8 cellular contexts compared by ENCODE assay signal in the genomic region with DNA sequence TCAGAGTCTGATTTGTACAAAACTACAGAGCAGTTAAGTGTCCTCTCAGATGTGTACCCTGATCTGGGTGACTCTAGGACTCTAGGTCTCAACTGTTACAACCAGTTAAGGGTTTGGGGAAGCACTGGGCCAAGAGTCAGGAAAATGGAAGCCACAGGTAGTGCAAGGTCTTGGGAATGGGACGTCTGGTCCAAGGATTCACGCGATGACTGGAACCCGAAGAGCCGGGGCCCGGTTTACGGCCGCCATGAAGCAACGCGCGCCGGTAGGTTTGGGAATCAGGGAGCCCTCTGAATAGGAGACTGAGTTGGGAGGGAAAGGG. TPM values are rescaled to one million over a fixed set of nuclear protein-coding genes. Genes with fewer than 3 reads are reported as not detected.
DNase-seq lines count a peak whose midpoint lies in the region; ATAC-seq, FAIRE-seq and TF ChIP-seq lines count a peak whose summit lies in the region.

No MANE protein-coding gene starts in this region.

- dilution Hi-C loops in endothelial cell of umbilical vein (cut with MboI; ENCODE audit: extremely low pct_ligation_motif_present, low sequenced_read_pairs), result no loop called here

- no peak overlapping the region for H2BK120ac ChIP-seq in neuronal stem cell (ENCODE audit: low read depth, low read length)

- no peak overlapping the region for H3K18ac ChIP-seq in neuronal stem cell (ENCODE audit: low read length)

- TF ChIP-seq RAD21 in HCT116 (IDR thresholded peaks at IDR 0.05; ENCODE audit: low read depth), result no peak

- WGBS in neuronal stem cell (ENCODE audit: extremely low coverage in 2 of 2, insufficient read length in 2 of 2, insufficient replicate concordance in 1 of 2), 2 donors, result no CpG with 5 or more reads among the region's 12 CpGs

- no peak overlapping the region for H3K27ac ChIP-seq in HCT116 (ENCODE audit: low read depth, low read length)
- H3K27ac ChIP-seq in PC-9, result no peak overlapping the region
- no peak overlapping the region for H3K27ac ChIP-seq in endothelial cell of umbilical vein (ENCODE audit: insufficient read depth, low read depth, low read length)
- H3K27ac ChIP-seq in neuronal stem cell (replicated peaks; ENCODE audit: low read length), result no peak overlapping the region

- H3K36me3 ChIP-seq in ES-I3 (ENCODE audit: insufficient read depth, low read length) (no peaks in the 10 kb centered on the region), HCT116 (ENCODE audit: control insufficient read depth in 1 of 2, insufficient read depth in 2 of 2, low read length in 2 of 2) (no peaks in the 10 kb centered on the region), PC-9 (ENCODE audit: low read depth) (no peaks in the 10 kb centered on the region), endothelial cell of umbilical vein (ENCODE audit: control insufficient read depth in 2 of 2, extremely low read depth in 1 of 2, insufficient read depth in 2 of 2, low read length in 2 of 2) (no peaks in the 10 kb centered on the region), neuronal stem cell (replicated peaks in 1 of 2; ENCODE audit: control insufficient read depth in 2 of 2, insufficient read depth in 2 of 2, low read length in 2 of 2) (no peaks in the 10 kb centered on the region)

- H3K4me1 ChIP-seq in ES-I3 (ENCODE audit: insufficient read depth, low read length) (peaks cover 4% of the 10 kb centered on the region; the same call in 1 of the 2 replicates), HCT116 (ENCODE audit: control insufficient read depth in 1 of 2, insufficient read depth in 2 of 2, low read length in 2 of 2) (peaks cover 0 to 11% of the 10 kb centered on the region in 2 experiments; a peak in 2 of 4 replicates), PC-9 (replicated peaks; ENCODE audit: insufficient read depth) (peaks cover 18% of the 10 kb centered on the region), endothelial cell of umbilical vein (ENCODE audit: control insufficient read depth, extremely low read depth, insufficient read depth, low read length) (no peaks in the 10 kb centered on the region), neuronal stem cell (ENCODE audit: control insufficient read depth in 2 of 2, insufficient read depth in 1 of 2, low read depth in 1 of 2, low read length in 2 of 2) (peaks cover 0 to 3% of the 10 kb centered on the region in 2 donors)

- H2AK5ac ChIP-seq in neuronal stem cell (ENCODE audit: low read depth, low read length), result no peak overlapping the region

- H3K79me1 ChIP-seq in neuronal stem cell (ENCODE audit: low read depth, low read length), result no peaks in the 10 kb centered on the region

- H3K9me2 ChIP-seq in HCT116 (ENCODE audit: insufficient read depth) (no peaks in the 10 kb centered on the region), PC-9 (ENCODE audit: insufficient read depth) (no peaks in the 10 kb centered on the region)

- DNase-seq in HCT116 (ENCODE audit: low read depth, low spot score), result no peak
- DNase-seq in PC-9, result no peak
- DNase-seq in endothelial cell of umbilical vein (ENCODE audit: low read depth, low spot score), result peak; percentile 44
- DNase-seq in neuronal stem cell (ENCODE audit: low spot score), result no peak
- DNase-seq in cortex of kidney (lab: John Stamatoyannopoulos, UW), result no peak
- no peak for DNase-seq in stimulated activated naive CD4-positive, alpha-beta T cell (lab: John Stamatoyannopoulos, UW)
- DNase-seq in epidermal melanocyte (ENCODE audit: insufficient read length, low spot score), result no peak

- TF ChIP-seq POLR2A in HCT116 (IDR thresholded peaks at IDR 0.05; ENCODE audit: borderline replicate concordance, extremely low read depth, insufficient read depth, insufficient read length), result no peak
- no peak for TF ChIP-seq POLR2A in endothelial cell of umbilical vein (IDR thresholded peaks at IDR 0.05; ENCODE audit: low read depth, low read length)

- peaks cover 4% of the 10 kb centered on the region for H3F3A ChIP-seq in PC-9 (ENCODE audit: insufficient read depth, low read depth)

- FAIRE-seq in endothelial cell of umbilical vein (lab: Jason Lieb, UNC), result no peak

- no peak overlapping the region for H2BK5ac ChIP-seq in neuronal stem cell (ENCODE audit: low read length)

- ATAC-seq in HCT116, result peak; percentile 45

- peak overlapping the region; percentile 21 to 67 for H3K4me3 ChIP-seq in HCT116 (replicated peaks in 1 of 2; ENCODE audit: low read depth in 1 of 2, low read length in 2 of 2)
- peak overlapping the region; percentile 80 for H3K4me3 ChIP-seq in PC-9
- peak overlapping the region in 1 of 3 experiments; percentile 75 for H3K4me3 ChIP-seq in endothelial cell of umbilical vein (replicated peaks in 1 of 3; ENCODE audit: insufficient read depth in 1 of 3, low read depth in 1 of 3, low read length in 3 of 3)
- peak overlapping the region in 1 of 2 donors; percentile 69 for H3K4me3 ChIP-seq in neuronal stem cell (ENCODE audit: low read length in 2 of 2)

- no peak overlapping the region for H4K8ac ChIP-seq in neuronal stem cell (ENCODE audit: low read depth, low read length)

- H2AFZ ChIP-seq in HCT116 (ENCODE audit: low read depth, low read length, poor library complexity, severe bottlenecking) (no peak overlapping the region), PC-9 (peak overlapping the region; percentile 93), endothelial cell of umbilical vein (ENCODE audit: low read depth, low read length) (peak overlapping the region; percentile 32), neuronal stem cell (ENCODE audit: low read length) (peak overlapping the region; percentile 83)

- H4K20me1 ChIP-seq in HCT116 (ENCODE audit: insufficient read depth) (no peaks in the 10 kb centered on the region), PC-9 (ENCODE audit: insufficient read depth) (no peaks in the 10 kb centered on the region), endothelial cell of umbilical vein (replicated peaks; ENCODE audit: control insufficient read depth, extremely low read depth, insufficient read depth, low read length) (no peaks in the 10 kb centered on the region)

- POLR2A ChIA-PET in HCT116 (lab: Charles Lee), result no interaction called here
- POLR2A ChIA-PET in PC-9 (lab: Charles Lee; ENCODE audit: unreplicated experiment), result no interaction called here
- POLR2A ChIA-PET in endothelial cell of umbilical vein (lab: Charles Lee), result no interaction called here

- H2BK12ac ChIP-seq in neuronal stem cell (ENCODE audit: low read length), result no peak overlapping the region

- BruUV-seq in HCT116 (replicated peaks; lab: Mats Ljungman, UMichigan) (no TSS peak), PC-9 (replicated peaks; lab: Mats Ljungman, UMichigan) (no TSS peak), endothelial cell of umbilical vein (replicated peaks; lab: Mats Ljungman, UMichigan) (no TSS peak)

- no peak overlapping the region for H3K23ac ChIP-seq in neuronal stem cell (ENCODE audit: low read depth, low read length, poor library complexity)

- intact Hi-C loops in HCT116 (cut with micrococcal nuclease), result no loop called here
- intact Hi-C loops in PC-9 (cut with micrococcal nuclease; ENCODE audit: unreplicated experiment), result no loop called here
- intact Hi-C loops in endothelial cell of umbilical vein (cut with micrococcal nuclease), result no loop called here

- no peak overlapping the region for H3K4ac ChIP-seq in neuronal stem cell (ENCODE audit: low read length)

- no peak overlapping the region for H2BK15ac ChIP-seq in neuronal stem cell (ENCODE audit: low read length)

- H3K9me3 ChIP-seq in ES-I3 (ENCODE audit: control insufficient read depth, insufficient read depth, low read length), result no peaks in the 10 kb centered on the region
- no peaks in the 10 kb centered on the region for H3K9me3 ChIP-seq in HCT116 (ENCODE audit: control insufficient read depth in 1 of 2, insufficient read depth in 1 of 2, low read depth in 1 of 2, low read length in 2 of 2)
- no peaks in the 10 kb centered on the region for H3K9me3 ChIP-seq in PC-9 (ENCODE audit: insufficient read depth, low read depth)
- H3K9me3 ChIP-seq in endothelial cell of umbilical vein (replicated peaks; ENCODE audit: control insufficient read depth, insufficient read depth, low read length), result no peaks in the 10 kb centered on the region
- H3K9me3 ChIP-seq in neuronal stem cell (replicated peaks in 1 of 2; ENCODE audit: control insufficient read depth in 2 of 2, insufficient read depth in 1 of 2, low read depth in 1 of 2, low read length in 2 of 2), result no peaks in the 10 kb centered on the region

- peak overlapping the region; percentile 72 for H3K4me2 ChIP-seq in HCT116 (ENCODE audit: low read length)
- H3K4me2 ChIP-seq in PC-9, result peak overlapping the region; percentile 91
- peak overlapping the region; percentile 33 for H3K4me2 ChIP-seq in endothelial cell of umbilical vein (ENCODE audit: insufficient read depth, low read length)
- H3K4me2 ChIP-seq in neuronal stem cell (ENCODE audit: insufficient read depth, low read length, poor library complexity, severe bottlenecking), result peak overlapping the region; percentile 54

- no peaks in the 10 kb centered on the region for H3K27me3 ChIP-seq in HCT116 (ENCODE audit: insufficient read depth, low read length)
- H3K27me3 ChIP-seq in PC-9 (ENCODE audit: insufficient read depth, low read depth), result no peaks in the 10 kb centered on the region
- H3K27me3 ChIP-seq in endothelial cell of umbilical vein (ENCODE audit: control insufficient read depth in 2 of 2, insufficient read depth in 2 of 2, low read length in 2 of 2), result no peaks in the 10 kb centered on the region
- H3K27me3 ChIP-seq in neuronal stem cell (ENCODE audit: control insufficient read depth in 3 of 3, insufficient read depth in 3 of 3, low read depth in 1 of 3, low read length in 3 of 3), result no peaks in the 10 kb centered on the region

- CTCF ChIA-PET in HCT116 (lab: Charles Lee) (no interaction called here), PC-9 (lab: Charles Lee) (interaction anchor here (0.6 kb wide), 1 partner anchor 1824 kb away, joined by 3 read pairs; no protein-coding TSS in a partner anchor), endothelial cell of umbilical vein (lab: Charles Lee) (no interaction called here)

- RAD21 ChIA-PET in HCT116 (lab: Charles Lee; ENCODE audit: low non-redundant PET in 1 of 2, low total read pairs in 2 of 2, uncharacterized antibody in 2 of 2, unreplicated experiment in 2 of 2), result no interaction called here

- TF ChIP-seq CTCF in HCT116 (IDR thresholded peaks at IDR 0.05 in 2 of 3, conservative IDR thresholded peaks at IDR 0.05 in 1 of 3; ENCODE audit: borderline replicate concordance in 1 of 3, insufficient read depth in 1 of 3, low read depth in 2 of 3, low read length in 2 of 3) (no peak), PC-9 (conservative IDR thresholded peaks at IDR 0.05) (no peak), endothelial cell of umbilical vein (IDR thresholded peaks at IDR 0.05; ENCODE audit: extremely low read depth in 1 of 2, insufficient read depth in 1 of 2, low read depth in 1 of 2, low read length in 2 of 2) (no peak)

- H3K14ac ChIP-seq in neuronal stem cell (ENCODE audit: low read length), result no peak overlapping the region

- H3K9me1 ChIP-seq in endothelial cell of umbilical vein (replicated peaks; ENCODE audit: control insufficient read depth, extremely low read depth, insufficient read depth, low read length), result no peaks in the 10 kb centered on the region

- H3K9ac ChIP-seq in ES-I3 (ENCODE audit: low read depth, low read length) (peak overlapping the region; percentile 88; the same call in 1 of the 2 replicates), HCT116 (ENCODE audit: low read length) (peak overlapping the region; percentile 45; the same call in 1 of the 2 replicates), endothelial cell of umbilical vein (replicated peaks; ENCODE audit: extremely low read depth, insufficient read depth, low read length) (peak overlapping the region; percentile 12), neuronal stem cell (ENCODE audit: low read depth, low read length, poor library complexity) (no peak overlapping the region)

- H3K79me2 ChIP-seq in HCT116 (ENCODE audit: insufficient read depth, low read length) (peaks cover 41% of the 10 kb centered on the region), PC-9 (ENCODE audit: low read depth) (peaks cover 39% of the 10 kb centered on the region), endothelial cell of umbilical vein (ENCODE audit: control insufficient read depth, insufficient read depth, low read length) (peaks cover 34% of the 10 kb centered on the region)

- H4K91ac ChIP-seq in neuronal stem cell (ENCODE audit: low read depth, low read length, poor library complexity), result no peak overlapping the region

RNA-seq across cellular contexts. Expression of a gene that starts 0.3 kb away (rescaled TPM):
- total RNA-seq in HCT116 (2021; ENCODE audit: unreplicated experiment), result 57.8 TPM
- 48.6 and 61.7 TPM in 2 replicates for polyA plus RNA-seq in HCT116 (2012)
- 49.4 and 61.7 TPM in 2 replicates for total RNA-seq in PC-9 (2021)
- 43.3 and 51.0 TPM in 2 replicates for total RNA-seq in endothelial cell of umbilical vein
- 12.0 and 19.2 TPM in 2 replicates for polyA plus RNA-seq in endothelial cell of umbilical vein
- polyA plus RNA-seq in endothelial cell of umbilical vein (2011; cell fraction: cytosol; rRNA removed), result 29.5 and 34.8 TPM in 2 replicates
- 14.2 and 20.4 TPM in 2 replicates for polyA plus RNA-seq in endothelial cell of umbilical vein (2011; cell fraction: nucleus; rRNA removed)
- 55.9 and 73.0 TPM in 2 replicates for polyA plus RNA-seq in endothelial cell of umbilical vein (2012)
- polyA minus RNA-seq in endothelial cell of umbilical vein, result 7.8 and 12.0 TPM in 2 replicates
- polyA minus RNA-seq in endothelial cell of umbilical vein (2011; cell fraction: cytosol; rRNA and poly(A)+ RNA removed), result 31.9 TPM
- 3.9 and 7.2 TPM in 2 replicates for polyA minus RNA-seq in endothelial cell of umbilical vein (2011; cell fraction: nucleus; rRNA and poly(A)+ RNA removed)
- 27.1 TPM for polyA plus RNA-seq in neuronal stem cell (2013, experiment 1 of 2)
- 27.1 TPM for polyA plus RNA-seq in neuronal stem cell (2013, experiment 2 of 2)

Comparison
In these comparisons a context has a peak if more than half of its experiments do, and no peak if none do; other contexts are left out.
1. H3K4me2 ChIP-seq: peak in every context shown above with its lines; median percentile 91 in PC-9; 72 in HCT116; 54 in neuronal stem cell; 33 in endothelial cell of umbilical vein.